ENCODE assay signal across 1 cellular context in the genomic region with DNA sequence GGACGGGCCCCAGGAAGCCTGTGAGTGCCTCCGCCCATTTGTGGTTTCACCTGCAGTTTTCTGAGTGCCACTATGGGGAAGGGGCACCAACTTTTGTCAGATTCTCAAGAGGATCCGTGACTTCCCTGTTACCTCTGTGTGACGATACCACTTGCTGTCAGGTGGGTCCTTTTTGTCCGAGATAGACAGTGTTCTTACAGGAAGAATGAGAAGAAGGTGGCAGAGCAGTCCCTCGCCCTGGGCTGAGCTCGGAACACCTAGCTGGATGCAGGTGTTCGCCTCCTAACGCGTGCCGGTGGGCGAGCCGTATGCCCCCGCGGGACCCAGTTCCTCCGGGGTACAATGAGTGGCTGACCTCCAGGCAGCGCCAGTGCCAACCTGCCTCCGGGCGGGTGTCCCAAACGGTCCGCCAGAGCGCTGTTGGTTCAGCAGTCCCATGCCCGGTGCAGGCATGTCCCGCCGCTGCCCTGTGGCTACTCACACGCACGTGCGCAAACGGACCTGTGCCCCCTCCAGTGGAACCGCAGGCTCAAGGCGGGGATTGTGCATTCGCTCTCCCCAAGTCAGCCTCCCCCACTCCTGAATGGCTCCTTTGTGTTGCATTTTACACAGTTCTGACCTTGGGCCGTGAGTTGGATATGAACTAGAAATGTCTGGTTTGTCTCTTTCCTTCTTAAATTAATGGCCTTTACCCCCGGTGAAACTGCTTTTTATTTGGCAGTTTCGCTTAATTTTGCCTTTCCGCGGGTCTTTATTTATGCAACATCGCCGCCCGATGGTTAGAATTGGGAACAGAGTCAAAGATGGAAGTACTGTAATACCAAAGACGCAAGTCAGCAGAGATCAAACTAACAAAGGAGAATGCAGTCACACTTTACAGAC.
TF ChIP-seq lines count a peak whose summit lies in the region.

No MANE protein-coding gene starts in this region.

TF ChIP-seq in HepG2, 621 proteins besides CTCF, POLR2A, EP300 and RAD21 (continued from another document and continues in another):
- TF ChIP-seq ZNF557 (CRISPR knock-in tag; IDR thresholded peaks at IDR 0.05) (0 out of 2 replicates have a peak, but pooled peaks have one; percentile 31), KMT2B (CRISPR knock-in tag; IDR thresholded peaks at IDR 0.05) (peak; percentile 40; the same call in 1 of the 2 replicates), SMAD3 (CRISPR knock-in tag; IDR thresholded peaks at IDR 0.05) (0 out of 2 replicates have a peak, but pooled peaks have one; percentile 23), SMC3 (IDR thresholded peaks at IDR 0.05; ENCODE audit: low read length) (peak; percentile 94), NFKBIZ (CRISPR knock-in tag; IDR thresholded peaks at IDR 0.05) (no peak), XRCC5 (optimal IDR thresholded peaks at IDR 0.05; ENCODE audit: low read length) (peak; percentile 53), CBFB (CRISPR knock-in tag; IDR thresholded peaks at IDR 0.05) (peak; percentile 84), RXRA (CRISPR knock-in tag; IDR thresholded peaks at IDR 0.05) (peak; percentile 75; the same call in 1 of the 2 replicates), RBM22 (optimal IDR thresholded peaks at IDR 0.05; ENCODE audit: low read length) (no peak), FOXC1 (CRISPR knock-in tag; IDR thresholded peaks at IDR 0.05; ENCODE audit: borderline replicate concordance) (peak; percentile 90), ZNF558 (CRISPR knock-in tag; IDR thresholded peaks at IDR 0.05; ENCODE audit: borderline replicate concordance) (0 out of 2 replicates have a peak, but pooled peaks have one; percentile 26), MAFK (conservative IDR thresholded peaks at IDR 0.05 in 1 of 2, IDR thresholded peaks at IDR 0.05 in 1 of 2; ENCODE audit: low read length in 2 of 2) (no peak; a peak in 1 of 4 replicates), MXI1 (IDR thresholded peaks at IDR 0.05; ENCODE audit: borderline replicate concordance, low read depth, low read length) (peak; percentile 68; the same call in 1 of the 3 replicates), ZSCAN12 (CRISPR knock-in tag; IDR thresholded peaks at IDR 0.05) (no peak), ZNF484 (CRISPR knock-in tag; IDR thresholded peaks at IDR 0.05; ENCODE audit: borderline replicate concordance, low read depth) (no peak), ZNF605 (CRISPR knock-in tag; IDR thresholded peaks at IDR 0.05) (peak; percentile 55; the same call in 1 of the 2 replicates), ZNF788 (CRISPR knock-in tag; IDR thresholded peaks at IDR 0.05; ENCODE audit: borderline replicate concordance) (peak; percentile 66; the same call in 1 of the 2 replicates), ATF7 (IDR thresholded peaks at IDR 0.05) (no peak), ATF7 (CRISPR knock-in tag; IDR thresholded peaks at IDR 0.05) (no peak), SMAD9 (CRISPR knock-in tag; IDR thresholded peaks at IDR 0.05) (no peak), ZNF317 (CRISPR knock-in tag; IDR thresholded peaks at IDR 0.05) (peak; percentile 62; the same call in 1 of the 2 replicates), TARDBP (CRISPR knock-in tag; IDR thresholded peaks at IDR 0.05) (peak; percentile 29; the same call in 1 of the 2 replicates)
- TF ChIP-seq, protein P1, sequence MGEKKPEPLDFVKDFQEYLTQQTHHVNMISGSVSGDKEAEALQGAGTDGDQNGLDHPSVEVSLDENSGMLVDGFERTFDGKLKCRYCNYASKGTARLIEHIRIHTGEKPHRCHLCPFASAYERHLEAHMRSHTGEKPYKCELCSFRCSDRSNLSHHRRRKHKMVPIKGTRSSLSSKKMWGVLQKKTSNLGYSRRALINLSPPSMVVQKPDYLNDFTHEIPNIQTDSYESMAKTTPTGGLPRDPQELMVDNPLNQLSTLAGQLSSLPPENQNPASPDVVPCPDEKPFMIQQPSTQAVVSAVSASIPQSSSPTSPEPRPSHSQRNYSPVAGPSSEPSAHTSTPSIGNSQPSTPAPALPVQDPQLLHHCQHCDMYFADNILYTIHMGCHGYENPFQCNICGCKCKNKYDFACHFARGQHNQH (CRISPR knock-in tag; IDR thresholded peaks at IDR 0.05), result 0 out of 2 replicates have a peak, but pooled peaks have one; percentile 18
- TF ChIP-seq, protein P2, sequence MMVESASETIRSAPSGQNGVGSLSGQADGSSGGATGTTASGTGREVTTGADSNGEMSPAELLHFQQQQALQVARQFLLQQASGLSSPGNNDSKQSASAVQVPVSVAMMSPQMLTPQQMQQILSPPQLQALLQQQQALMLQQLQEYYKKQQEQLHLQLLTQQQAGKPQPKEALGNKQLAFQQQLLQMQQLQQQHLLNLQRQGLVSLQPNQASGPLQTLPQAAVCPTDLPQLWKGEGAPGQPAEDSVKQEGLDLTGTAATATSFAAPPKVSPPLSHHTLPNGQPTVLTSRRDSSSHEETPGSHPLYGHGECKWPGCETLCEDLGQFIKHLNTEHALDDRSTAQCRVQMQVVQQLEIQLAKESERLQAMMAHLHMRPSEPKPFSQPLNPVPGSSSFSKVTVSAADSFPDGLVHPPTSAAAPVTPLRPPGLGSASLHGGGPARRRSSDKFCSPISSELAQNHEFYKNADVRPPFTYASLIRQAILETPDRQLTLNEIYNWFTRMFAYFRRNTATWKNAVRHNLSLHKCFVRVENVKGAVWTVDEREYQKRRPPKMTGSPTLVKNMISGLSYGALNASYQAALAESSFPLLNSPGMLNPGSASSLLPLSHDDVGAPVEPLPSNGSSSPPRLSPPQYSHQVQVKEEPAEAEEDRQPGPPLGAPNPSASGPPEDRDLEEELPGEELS (CRISPR knock-in tag; IDR thresholded peaks at IDR 0.05), result peak; percentile 45; the same call in 1 of the 2 replicates
- TF ChIP-seq, protein P3, sequence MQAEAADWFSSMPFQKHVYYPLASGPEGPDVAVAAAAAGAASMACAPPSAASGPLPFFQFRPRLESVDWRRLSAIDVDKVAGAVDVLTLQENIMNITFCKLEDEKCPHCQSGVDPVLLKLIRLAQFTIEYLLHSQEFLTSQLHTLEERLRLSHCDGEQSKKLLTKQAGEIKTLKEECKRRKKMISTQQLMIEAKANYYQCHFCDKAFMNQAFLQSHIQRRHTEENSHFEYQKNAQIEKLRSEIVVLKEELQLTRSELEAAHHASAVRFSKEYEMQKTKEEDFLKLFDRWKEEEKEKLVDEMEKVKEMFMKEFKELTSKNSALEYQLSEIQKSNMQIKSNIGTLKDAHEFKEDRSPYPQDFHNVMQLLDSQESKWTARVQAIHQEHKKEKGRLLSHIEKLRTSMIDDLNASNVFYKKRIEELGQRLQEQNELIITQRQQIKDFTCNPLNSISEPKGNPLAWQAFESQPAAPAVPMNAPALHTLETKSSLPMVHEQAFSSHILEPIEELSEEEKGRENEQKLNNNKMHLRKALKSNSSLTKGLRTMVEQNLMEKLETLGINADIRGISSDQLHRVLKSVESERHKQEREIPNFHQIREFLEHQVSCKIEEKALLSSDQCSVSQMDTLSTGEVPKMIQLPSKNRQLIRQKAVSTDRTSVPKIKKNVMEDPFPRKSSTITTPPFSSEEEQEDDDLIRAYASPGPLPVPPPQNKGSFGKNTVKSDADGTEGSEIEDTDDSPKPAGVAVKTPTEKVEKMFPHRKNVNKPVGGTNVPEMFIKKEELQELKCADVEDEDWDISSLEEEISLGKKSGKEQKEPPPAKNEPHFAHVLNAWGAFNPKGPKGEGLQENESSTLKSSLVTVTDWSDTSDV (CRISPR knock-in tag; IDR thresholded peaks at IDR 0.05), result 0 out of 2 replicates have a peak, but pooled peaks have one; percentile 27
- TF ChIP-seq, protein P4, sequence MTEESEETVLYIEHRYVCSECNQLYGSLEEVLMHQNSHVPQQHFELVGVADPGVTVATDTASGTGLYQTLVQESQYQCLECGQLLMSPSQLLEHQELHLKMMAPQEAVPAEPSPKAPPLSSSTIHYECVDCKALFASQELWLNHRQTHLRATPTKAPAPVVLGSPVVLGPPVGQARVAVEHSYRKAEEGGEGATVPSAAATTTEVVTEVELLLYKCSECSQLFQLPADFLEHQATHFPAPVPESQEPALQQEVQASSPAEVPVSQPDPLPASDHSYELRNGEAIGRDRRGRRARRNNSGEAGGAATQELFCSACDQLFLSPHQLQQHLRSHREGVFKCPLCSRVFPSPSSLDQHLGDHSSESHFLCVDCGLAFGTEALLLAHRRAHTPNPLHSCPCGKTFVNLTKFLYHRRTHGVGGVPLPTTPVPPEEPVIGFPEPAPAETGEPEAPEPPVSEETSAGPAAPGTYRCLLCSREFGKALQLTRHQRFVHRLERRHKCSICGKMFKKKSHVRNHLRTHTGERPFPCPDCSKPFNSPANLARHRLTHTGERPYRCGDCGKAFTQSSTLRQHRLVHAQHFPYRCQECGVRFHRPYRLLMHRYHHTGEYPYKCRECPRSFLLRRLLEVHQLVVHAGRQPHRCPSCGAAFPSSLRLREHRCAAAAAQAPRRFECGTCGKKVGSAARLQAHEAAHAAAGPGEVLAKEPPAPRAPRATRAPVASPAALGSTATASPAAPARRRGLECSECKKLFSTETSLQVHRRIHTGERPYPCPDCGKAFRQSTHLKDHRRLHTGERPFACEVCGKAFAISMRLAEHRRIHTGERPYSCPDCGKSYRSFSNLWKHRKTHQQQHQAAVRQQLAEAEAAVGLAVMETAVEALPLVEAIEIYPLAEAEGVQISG (CRISPR knock-in tag; IDR thresholded peaks at IDR 0.05), result peak; percentile 54
- TF ChIP-seq, protein P5, sequence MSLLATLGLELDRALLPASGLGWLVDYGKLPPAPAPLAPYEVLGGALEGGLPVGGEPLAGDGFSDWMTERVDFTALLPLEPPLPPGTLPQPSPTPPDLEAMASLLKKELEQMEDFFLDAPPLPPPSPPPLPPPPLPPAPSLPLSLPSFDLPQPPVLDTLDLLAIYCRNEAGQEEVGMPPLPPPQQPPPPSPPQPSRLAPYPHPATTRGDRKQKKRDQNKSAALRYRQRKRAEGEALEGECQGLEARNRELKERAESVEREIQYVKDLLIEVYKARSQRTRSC (CRISPR knock-in tag; IDR thresholded peaks at IDR 0.05; ENCODE audit: low read depth), result 0 out of 2 replicates have a peak, but pooled peaks have one; percentile 68
- TF ChIP-seq, protein P6, sequence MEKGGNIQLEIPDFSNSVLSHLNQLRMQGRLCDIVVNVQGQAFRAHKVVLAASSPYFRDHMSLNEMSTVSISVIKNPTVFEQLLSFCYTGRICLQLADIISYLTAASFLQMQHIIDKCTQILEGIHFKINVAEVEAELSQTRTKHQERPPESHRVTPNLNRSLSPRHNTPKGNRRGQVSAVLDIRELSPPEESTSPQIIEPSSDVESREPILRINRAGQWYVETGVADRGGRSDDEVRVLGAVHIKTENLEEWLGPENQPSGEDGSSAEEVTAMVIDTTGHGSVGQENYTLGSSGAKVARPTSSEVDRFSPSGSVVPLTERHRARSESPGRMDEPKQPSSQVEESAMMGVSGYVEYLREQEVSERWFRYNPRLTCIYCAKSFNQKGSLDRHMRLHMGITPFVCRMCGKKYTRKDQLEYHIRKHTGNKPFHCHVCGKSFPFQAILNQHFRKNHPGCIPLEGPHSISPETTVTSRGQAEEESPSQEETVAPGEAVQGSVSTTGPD (CRISPR knock-in tag; IDR thresholded peaks at IDR 0.05), result no peak
- TF ChIP-seq, protein P7, sequence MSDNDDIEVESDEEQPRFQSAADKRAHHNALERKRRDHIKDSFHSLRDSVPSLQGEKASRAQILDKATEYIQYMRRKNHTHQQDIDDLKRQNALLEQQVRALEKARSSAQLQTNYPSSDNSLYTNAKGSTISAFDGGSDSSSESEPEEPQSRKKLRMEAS (IDR thresholded peaks at IDR 0.05), result peak; percentile 96
- TF ChIP-seq, protein P8, sequence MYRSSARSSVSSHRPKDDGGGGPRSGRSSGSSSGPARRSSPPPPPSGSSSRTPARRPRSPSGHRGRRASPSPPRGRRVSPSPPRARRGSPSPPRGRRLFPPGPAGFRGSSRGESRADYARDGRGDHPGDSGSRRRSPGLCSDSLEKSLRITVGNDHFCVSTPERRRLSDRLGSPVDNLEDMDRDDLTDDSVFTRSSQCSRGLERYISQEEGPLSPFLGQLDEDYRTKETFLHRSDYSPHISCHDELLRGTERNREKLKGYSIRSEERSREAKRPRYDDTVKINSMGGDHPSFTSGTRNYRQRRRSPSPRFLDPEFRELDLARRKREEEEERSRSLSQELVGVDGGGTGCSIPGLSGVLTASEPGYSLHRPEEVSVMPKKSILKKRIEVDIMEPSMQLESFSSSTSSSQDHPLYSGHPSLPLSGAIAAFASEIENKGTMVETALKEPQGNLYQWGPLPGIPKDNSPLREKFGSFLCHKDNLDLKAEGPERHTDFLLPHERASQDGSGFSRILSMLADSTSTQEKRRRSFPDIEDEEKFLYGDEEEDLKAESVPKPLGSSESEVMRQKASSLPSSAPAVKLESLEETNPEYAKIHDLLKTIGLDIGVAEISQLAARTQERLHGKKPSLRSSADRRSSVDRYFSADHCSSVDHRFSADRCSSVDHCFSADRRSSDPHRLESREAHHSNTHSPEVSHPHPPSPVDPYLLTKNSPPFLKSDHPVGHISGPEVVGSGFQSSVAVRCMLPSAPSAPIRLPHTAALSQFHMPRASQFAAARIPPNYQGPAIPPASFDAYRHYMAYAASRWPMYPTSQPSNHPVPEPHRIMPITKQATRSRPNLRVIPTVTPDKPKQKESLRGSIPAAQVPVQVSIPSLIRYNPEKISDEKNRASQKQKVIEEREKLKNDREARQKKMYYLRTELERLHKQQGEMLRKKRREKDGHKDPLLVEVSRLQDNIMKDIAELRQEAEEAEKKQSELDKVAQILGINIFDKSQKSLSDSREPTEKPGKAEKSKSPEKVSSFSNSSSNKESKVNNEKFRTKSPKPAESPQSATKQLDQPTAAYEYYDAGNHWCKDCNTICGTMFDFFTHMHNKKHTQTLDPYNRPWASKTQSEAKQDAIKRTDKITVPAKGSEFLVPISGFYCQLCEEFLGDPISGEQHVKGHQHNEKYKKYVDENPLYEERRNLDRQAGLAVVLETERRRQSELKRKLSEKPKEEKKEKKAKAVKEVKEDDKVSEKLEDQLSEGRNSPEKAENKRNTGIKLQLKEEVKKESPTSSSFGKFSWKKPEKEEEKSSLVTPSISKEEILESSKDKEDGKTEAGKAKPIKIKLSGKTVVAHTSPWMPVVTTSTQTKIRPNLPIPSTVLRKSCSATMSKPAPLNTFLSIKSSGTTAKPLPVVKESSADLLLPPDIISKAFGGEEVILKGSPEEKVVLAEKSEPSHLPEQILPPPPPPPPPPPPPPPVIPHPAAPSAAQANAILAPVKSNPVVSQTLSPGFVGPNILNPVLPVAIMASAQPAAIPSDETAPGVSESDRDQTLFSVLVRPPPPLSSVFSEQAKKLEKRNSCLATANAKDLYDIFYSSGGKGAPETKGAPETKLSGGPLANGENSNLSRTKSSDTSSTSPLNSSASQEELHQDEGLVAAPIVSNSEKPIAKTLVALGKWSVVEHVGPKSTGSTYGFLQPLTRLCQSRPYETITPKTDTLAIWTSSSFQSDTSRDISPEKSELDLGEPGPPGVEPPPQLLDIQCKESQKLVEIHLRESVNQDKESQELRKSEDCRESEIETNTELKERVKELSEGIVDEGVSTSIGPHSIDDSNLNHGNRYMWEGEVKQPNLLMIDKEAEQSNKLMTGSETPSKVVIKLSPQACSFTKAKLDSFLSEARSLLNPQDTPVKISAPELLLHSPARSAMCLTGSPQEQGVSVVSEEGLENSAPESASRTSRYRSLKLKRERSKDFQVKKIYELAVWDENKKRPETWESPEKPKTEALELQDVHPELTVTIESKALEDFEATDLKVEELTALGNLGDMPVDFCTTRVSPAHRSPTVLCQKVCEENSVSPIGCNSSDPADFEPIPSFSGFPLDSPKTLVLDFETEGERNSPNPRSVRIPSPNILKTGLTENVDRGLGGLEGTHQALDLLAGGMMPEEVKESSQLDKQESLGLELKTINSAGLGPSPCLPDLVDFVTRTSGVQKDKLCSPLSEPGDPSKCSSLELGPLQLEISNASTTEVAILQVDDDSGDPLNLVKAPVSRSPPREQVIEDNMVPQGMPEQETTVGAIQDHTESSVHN (CRISPR knock-in tag; IDR thresholded peaks at IDR 0.05), result peak; percentile 13; the same call in 1 of the 2 replicates
- TF ChIP-seq, protein P9, sequence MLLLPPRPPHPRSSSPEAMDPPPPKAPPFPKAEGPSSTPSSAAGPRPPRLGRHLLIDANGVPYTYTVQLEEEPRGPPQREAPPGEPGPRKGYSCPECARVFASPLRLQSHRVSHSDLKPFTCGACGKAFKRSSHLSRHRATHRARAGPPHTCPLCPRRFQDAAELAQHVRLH (CRISPR knock-in tag; IDR thresholded peaks at IDR 0.05; ENCODE audit: borderline replicate concordance, low read depth), result peak; percentile 21; the same call in 1 of the 2 replicates
